8 cellular contexts compared by ENCODE assay signal in genomic region chr1:226679303-226679702, GRCh38.
DNase-seq lines count a peak whose midpoint lies in the region; ATAC-seq lines count a peak whose summit lies in the region.

No MANE protein-coding gene starts in this region.

- peak overlapping the region; percentile 78 for H3K4me3 Mint-ChIP-seq in activated T-cell treated with anti-CD3 and anti-CD28 coated beads, Interleukin-2, amount 50 U/mL, for 24 hours
- H3K4me3 Mint-ChIP-seq in activated naive CD8-positive, alpha-beta T cell, result peak overlapping the region; percentile 86
- peak overlapping the region; percentile 88 for H3K4me3 Mint-ChIP-seq in memory B cell

- H3K27me3 Mint-ChIP-seq in activated T-cell treated with anti-CD3 and anti-CD28 coated beads, Interleukin-2, amount 50 U/mL, for 24 hours, result no peaks in the 10 kb centered on the region
- no peaks in the 10 kb centered on the region for H3K27me3 Mint-ChIP-seq in activated naive CD8-positive, alpha-beta T cell
- no peaks in the 10 kb centered on the region for H3K27me3 Mint-ChIP-seq in memory B cell

- peak overlapping the region; percentile 94 for H3K27ac ChIP-seq in substantia nigra (ENCODE audit: low read depth, low read length, poor library complexity, severe bottlenecking)

- H3K36me3 Mint-ChIP-seq in activated T-cell treated with anti-CD3 and anti-CD28 coated beads, Interleukin-2, amount 50 U/mL, for 24 hours (ENCODE audit: low read depth), result peaks cover 30% of the 10 kb centered on the region
- H3K36me3 Mint-ChIP-seq in activated naive CD8-positive, alpha-beta T cell, result peaks cover 7% of the 10 kb centered on the region
- H3K36me3 Mint-ChIP-seq in memory B cell, result peaks cover 9% of the 10 kb centered on the region

- no peaks in the 10 kb centered on the region for H3K9me3 Mint-ChIP-seq in activated T-cell treated with anti-CD3 and anti-CD28 coated beads, Interleukin-2, amount 50 U/mL, for 24 hours
- H3K9me3 Mint-ChIP-seq in activated naive CD8-positive, alpha-beta T cell (ENCODE audit: low read depth), result no peaks in the 10 kb centered on the region
- H3K9me3 Mint-ChIP-seq in memory B cell, result no peaks in the 10 kb centered on the region

- ATAC-seq in memory B cell (ENCODE audit: low read depth) (no peak), HG02970 (IDR thresholded peaks at IDR 0.05; ENCODE audit: low FRiP score, unreplicated experiment) (no peak)

- no peak for DNase-seq in activated T-cell treated with anti-CD3 and anti-CD28 coated beads, Interleukin-2, amount 50 U/mL, for 24 hours
- DNase-seq in activated T-cell treated with anti-CD3 and anti-CD28 coated beads for 4 hours, result no peak
- no peak for DNase-seq in memory B cell (ENCODE audit: low spot score in 2 of 2)
- no peak for DNase-seq in substantia nigra (lab: John Stamatoyannopoulos, UW)
- no peak for DNase-seq in NCI-H748 (lab: John Stamatoyannopoulos, UW; ENCODE audit: unreplicated experiment)
- DNase-seq in islet precursor cell, result no peak

- peaks cover 99% of the 10 kb centered on the region for H3K4me1 Mint-ChIP-seq in activated T-cell treated with anti-CD3 and anti-CD28 coated beads, Interleukin-2, amount 50 U/mL, for 24 hours (ENCODE audit: low read depth)
- H3K4me1 Mint-ChIP-seq in activated naive CD8-positive, alpha-beta T cell (ENCODE audit: low read depth), result peaks cover 99% of the 10 kb centered on the region
- H3K4me1 Mint-ChIP-seq in memory B cell, result peaks cover 86% of the 10 kb centered on the region

- peak overlapping the region; percentile 97 for H3K27ac Mint-ChIP-seq in activated T-cell treated with anti-CD3 and anti-CD28 coated beads, Interleukin-2, amount 50 U/mL, for 24 hours
- peak overlapping the region; percentile 97 for H3K27ac Mint-ChIP-seq in activated naive CD8-positive, alpha-beta T cell
- peak overlapping the region; percentile 99 for H3K27ac Mint-ChIP-seq in memory B cell
